In the genomic region with DNA sequence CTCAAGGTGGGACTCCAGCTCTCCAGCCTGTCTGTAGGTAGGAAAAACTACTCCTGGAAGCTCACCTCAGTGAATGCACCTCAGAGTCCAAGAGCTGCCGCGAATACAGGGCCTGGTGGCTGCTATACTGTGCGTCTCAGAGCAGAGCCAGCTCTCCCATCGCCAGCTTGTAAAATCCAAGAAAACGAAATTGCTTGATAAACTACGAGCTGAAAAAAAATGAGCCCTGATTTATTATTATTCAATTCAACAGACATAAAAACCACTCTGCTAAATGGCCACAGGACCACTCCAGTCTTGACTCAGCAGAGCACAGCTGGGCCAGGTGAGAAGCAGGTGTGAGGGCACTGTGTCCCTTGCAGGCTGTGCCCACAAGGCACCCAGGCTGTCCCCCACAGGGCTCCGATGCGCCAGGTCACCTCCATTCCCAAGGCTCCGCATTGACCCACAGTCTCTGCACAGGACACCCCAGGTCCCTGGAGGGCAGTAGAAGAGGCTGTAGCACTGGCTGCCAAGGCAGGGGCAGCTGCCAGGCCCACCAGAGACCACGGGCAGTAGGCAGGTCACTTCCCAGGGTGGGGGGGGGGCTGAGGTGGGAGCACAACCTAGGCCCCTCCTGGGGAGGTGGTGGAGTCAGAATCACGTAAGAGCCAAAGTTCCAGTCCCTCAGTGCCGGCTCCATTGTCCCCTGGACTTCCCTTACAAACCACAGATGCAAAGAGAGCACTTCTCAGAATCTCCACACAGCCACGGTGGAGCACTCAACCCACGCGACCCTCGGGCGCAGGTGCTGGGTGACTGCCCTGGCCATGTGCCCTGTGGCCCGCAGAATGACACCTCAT, we compare ENCODE assay signal across 15 cellular contexts.
"Had no signal": no experiment of that assay in that cellular context is flagged by ENCODE, and none has a peak within 500 bp of the region (broad histone marks: within the 10 kb centered on the region; RNA-seq: fewer than 3 reads in every experiment).

No MANE protein-coding gene starts in this region.

- H3K27ac Mint-ChIP-seq: activated CD4-positive, alpha-beta memory T cell treated with anti-CD3 and anti-CD28 coated beads, Interleukin-2, amount 10 ng/mL, durations not matched to agents 7 days and 5 days; activated naive CD8-positive, alpha-beta T cell treated with anti-CD3 and anti-CD28 coated beads, Interleukin-2, amount 50 U/mL, for 24 hours; activated T-cell treated with anti-CD3 and anti-CD28 coated beads, Interleukin-2, amount 50 U/mL, for 72 hours; effector memory CD8-positive, alpha-beta T cell; nephron progenitor cell had no signal

- H3K9me3 ChIP-seq: heart left ventricle, psoas muscle, thyroid gland, vagina had no signal

- DNase-seq: activated CD4-positive, alpha-beta memory T cell treated with anti-CD3 and anti-CD28 coated beads, Interleukin-2, amount 10 ng/mL, durations not matched to agents 7 days and 5 days; activated naive CD4-positive, alpha-beta T cell treated with Interleukin-2 at 50 U/mL for 16 hours; activated naive CD8-positive, alpha-beta T cell treated with anti-CD3 and anti-CD28 coated beads, Interleukin-2, amount 50 U/mL, for 24 hours; activated T-cell treated with anti-CD3 and anti-CD28 coated beads, Interleukin-2, amount 50 U/mL, for 72 hours; cerebellar nuclear complex; dermis blood vessel endothelial cell; effector memory CD8-positive, alpha-beta T cell; nephron progenitor cell; psoas muscle; stimulated activated CD4-positive, alpha-beta T cell treated with anti-CD3 and anti-CD28 coated beads, Interleukin-12 subunit alpha, Interleukin-12 subunit beta, amount 100 ng/mL, for 4 hours; stimulated activated CD4-positive, alpha-beta T cell treated with anti-CD3 and anti-CD28 coated beads, Interleukin-2, amount 100 ng/mL, for 24 hours; thyroid gland had no signal

- H3K27me3 Mint-ChIP-seq: activated CD4-positive, alpha-beta memory T cell treated with anti-CD3 and anti-CD28 coated beads, Interleukin-2, amount 10 ng/mL, durations not matched to agents 7 days and 5 days; activated naive CD8-positive, alpha-beta T cell treated with anti-CD3 and anti-CD28 coated beads, Interleukin-2, amount 50 U/mL, for 24 hours; effector memory CD8-positive, alpha-beta T cell had no signal

- H3K4me3 Mint-ChIP-seq: activated CD4-positive, alpha-beta memory T cell treated with anti-CD3 and anti-CD28 coated beads, Interleukin-2, amount 10 ng/mL, durations not matched to agents 7 days and 5 days; activated naive CD8-positive, alpha-beta T cell treated with anti-CD3 and anti-CD28 coated beads, Interleukin-2, amount 50 U/mL, for 24 hours; activated T-cell treated with anti-CD3 and anti-CD28 coated beads, Interleukin-2, amount 50 U/mL, for 72 hours; effector memory CD8-positive, alpha-beta T cell; nephron progenitor cell had no signal

- H3K27ac ChIP-seq: heart left ventricle, psoas muscle, thyroid gland, vagina had no signal

- H3K4me1 ChIP-seq: psoas muscle, thyroid gland, vagina had no signal

- H3K9me3 Mint-ChIP-seq: activated CD4-positive, alpha-beta memory T cell treated with anti-CD3 and anti-CD28 coated beads, Interleukin-2, amount 10 ng/mL, durations not matched to agents 7 days and 5 days; activated naive CD8-positive, alpha-beta T cell treated with anti-CD3 and anti-CD28 coated beads, Interleukin-2, amount 50 U/mL, for 24 hours; activated T-cell treated with anti-CD3 and anti-CD28 coated beads, Interleukin-2, amount 50 U/mL, for 72 hours; effector memory CD8-positive, alpha-beta T cell had no signal

- ATAC-seq: activated naive CD8-positive, alpha-beta T cell treated with anti-CD3 and anti-CD28 coated beads, Interleukin-2, amount 50 U/mL, for 24 hours; effector memory CD8-positive, alpha-beta T cell; heart left ventricle; psoas muscle; SK-N-SH treated with all-trans-retinoic acid at 6 μM for 48 hours had no signal

- H3K27me3 ChIP-seq: heart left ventricle, thyroid gland, vagina had no signal

- H3K4me1 Mint-ChIP-seq: activated CD4-positive, alpha-beta memory T cell treated with anti-CD3 and anti-CD28 coated beads, Interleukin-2, amount 10 ng/mL, durations not matched to agents 7 days and 5 days; activated naive CD8-positive, alpha-beta T cell treated with anti-CD3 and anti-CD28 coated beads, Interleukin-2, amount 50 U/mL, for 24 hours had no signal
